Comparison of ENCODE assay signal across 1 cellular context in genomic region chr19:13880059-13880672, GRCh38.
A peak's percentile ranks its signal among the peaks of the same experiment; 100 is the strongest.
TF ChIP-seq lines count a peak whose summit lies in the region.

No MANE protein-coding gene starts in this region.

TF ChIP-seq in HepG2, 621 proteins besides CTCF, POLR2A, EP300 and RAD21 (continued from another document and continues in another):
- no peak for TF ChIP-seq ISX (CRISPR knock-in tag; conservative IDR thresholded peaks at IDR 0.05)
- no peak for TF ChIP-seq ZNF121 (CRISPR knock-in tag; IDR thresholded peaks at IDR 0.05)
- TF ChIP-seq NFKB2 (CRISPR knock-in tag; IDR thresholded peaks at IDR 0.05; ENCODE audit: borderline replicate concordance), result no peak; the same call in 1 of the 2 replicates
- TF ChIP-seq CBX5 (CRISPR knock-in tag; IDR thresholded peaks at IDR 0.05; ENCODE audit: borderline replicate concordance), result 0 out of 2 replicates have a peak, but pooled peaks have one; percentile 21
- no peak; the same call in 1 of the 2 replicates for TF ChIP-seq PPARG (CRISPR knock-in tag; conservative IDR thresholded peaks at IDR 0.05)
- no peak; the same call in 1 of the 2 replicates for TF ChIP-seq ZFP90 (CRISPR knock-in tag; IDR thresholded peaks at IDR 0.05; ENCODE audit: borderline replicate concordance)
- no peak; the same call in 1 of the 2 replicates for TF ChIP-seq HMG20A (CRISPR knock-in tag; IDR thresholded peaks at IDR 0.05; ENCODE audit: borderline replicate concordance)
- TF ChIP-seq SPEN (CRISPR knock-in tag; IDR thresholded peaks at IDR 0.05; ENCODE audit: low read depth), result no peak
- TF ChIP-seq JARID2 (CRISPR knock-in tag; IDR thresholded peaks at IDR 0.05; ENCODE audit: insufficient replicate concordance), result no peak
- peak; percentile 62; the same call in 1 of the 2 replicates for TF ChIP-seq ZNF788 (CRISPR knock-in tag; IDR thresholded peaks at IDR 0.05; ENCODE audit: borderline replicate concordance)
- no peak for TF ChIP-seq ZNF337 (CRISPR knock-in tag; IDR thresholded peaks at IDR 0.05; ENCODE audit: borderline replicate concordance, low read depth)
- no peak for TF ChIP-seq ZNF251 (CRISPR knock-in tag; IDR thresholded peaks at IDR 0.05)
- no peak for TF ChIP-seq ZNF274 (CRISPR knock-in tag; IDR thresholded peaks at IDR 0.05)
- TF ChIP-seq ZFP1 (CRISPR knock-in tag; IDR thresholded peaks at IDR 0.05), result 0 out of 2 replicates have a peak, but pooled peaks have one; percentile 60
- TF ChIP-seq ESRRA (CRISPR knock-in tag; IDR thresholded peaks at IDR 0.05; ENCODE audit: low read depth), result no peak; the same call in 1 of the 2 replicates
- no peak for TF ChIP-seq ZBTB43 (CRISPR knock-in tag; conservative IDR thresholded peaks at IDR 0.05)
- peak; percentile 65; the same call in 1 of the 2 replicates for TF ChIP-seq SOX5 (CRISPR knock-in tag; IDR thresholded peaks at IDR 0.05; ENCODE audit: borderline replicate concordance)
- no peak for TF ChIP-seq ZNF883 (CRISPR knock-in tag; IDR thresholded peaks at IDR 0.05; ENCODE audit: not compliant biosample characterization)
- TF ChIP-seq NBN (conservative IDR thresholded peaks at IDR 0.05), result no peak
- TF ChIP-seq ZNF124 (CRISPR knock-in tag; IDR thresholded peaks at IDR 0.05), result peak; percentile 90
- no peak for TF ChIP-seq ZNF660 (CRISPR knock-in tag; IDR thresholded peaks at IDR 0.05; ENCODE audit: borderline replicate concordance, low read depth)
- no peak for TF ChIP-seq ZNF530 (CRISPR knock-in tag; IDR thresholded peaks at IDR 0.05; ENCODE audit: low read depth)
- 0 out of 2 replicates have a peak, but pooled peaks have one; percentile 41 for TF ChIP-seq ZSCAN31 (CRISPR knock-in tag; IDR thresholded peaks at IDR 0.05; ENCODE audit: low read depth)
- no peak for TF ChIP-seq ZNF260 (CRISPR knock-in tag; IDR thresholded peaks at IDR 0.05; ENCODE audit: borderline replicate concordance, low read depth)
- peak; percentile 63 for TF ChIP-seq GATAD2A (CRISPR knock-in tag; IDR thresholded peaks at IDR 0.05)
- no peak for TF ChIP-seq ZFP41 (CRISPR knock-in tag; IDR thresholded peaks at IDR 0.05; ENCODE audit: borderline replicate concordance)
- TF ChIP-seq ZNF430 (CRISPR knock-in tag; IDR thresholded peaks at IDR 0.05), result no peak
- no peak for TF ChIP-seq HNF1A (IDR thresholded peaks at IDR 0.05; ENCODE audit: low read depth)
- TF ChIP-seq HNF1A (CRISPR knock-in tag; IDR thresholded peaks at IDR 0.05; ENCODE audit: borderline replicate concordance), result no peak
- peak; percentile 76 for TF ChIP-seq HDAC1 (CRISPR knock-in tag; IDR thresholded peaks at IDR 0.05)
- TF ChIP-seq NR0B2 (CRISPR knock-in tag; IDR thresholded peaks at IDR 0.05), result no peak
- TF ChIP-seq ZBTB4 (CRISPR knock-in tag; IDR thresholded peaks at IDR 0.05; ENCODE audit: borderline replicate concordance), result peak; percentile 38; the same call in 1 of the 2 replicates
- TF ChIP-seq KLF12 (CRISPR knock-in tag; IDR thresholded peaks at IDR 0.05; ENCODE audit: borderline replicate concordance), result no peak
- TF ChIP-seq NR1H2 (CRISPR knock-in tag; IDR thresholded peaks at IDR 0.05; ENCODE audit: borderline replicate concordance, low read depth), result 0 out of 2 replicates have a peak, but pooled peaks have one; percentile 36
- no peak for TF ChIP-seq ZFP36L1 (CRISPR knock-in tag; IDR thresholded peaks at IDR 0.05)
- TF ChIP-seq GLMP (CRISPR knock-in tag; IDR thresholded peaks at IDR 0.05; ENCODE audit: borderline replicate concordance), result no peak
- no peak for TF ChIP-seq FOXP4 (CRISPR knock-in tag; IDR thresholded peaks at IDR 0.05)
- no peak for TF ChIP-seq E2F2 (CRISPR knock-in tag; IDR thresholded peaks at IDR 0.05; ENCODE audit: borderline replicate concordance)
- TF ChIP-seq KLF15 (CRISPR knock-in tag; IDR thresholded peaks at IDR 0.05; ENCODE audit: borderline replicate concordance), result no peak; the same call in 1 of the 2 replicates
- TF ChIP-seq TEF (CRISPR knock-in tag; IDR thresholded peaks at IDR 0.05), result no peak
- TF ChIP-seq ZNF432 (CRISPR knock-in tag; IDR thresholded peaks at IDR 0.05; ENCODE audit: borderline replicate concordance), result no peak
- peak; percentile 83 for TF ChIP-seq ZSCAN9 (CRISPR knock-in tag; IDR thresholded peaks at IDR 0.05; ENCODE audit: borderline replicate concordance)
- peak; percentile 76; the same call in 1 of the 2 replicates for TF ChIP-seq BRF2 (CRISPR knock-in tag; IDR thresholded peaks at IDR 0.05)
- TF ChIP-seq NFIC (IDR thresholded peaks at IDR 0.05; ENCODE audit: low read length), result no peak
- TF ChIP-seq ATF1 (CRISPR knock-in tag; IDR thresholded peaks at IDR 0.05), result 0 out of 2 replicates have a peak, but pooled peaks have one; percentile 51
- no peak for TF ChIP-seq ZNF570 (CRISPR knock-in tag; IDR thresholded peaks at IDR 0.05; ENCODE audit: borderline replicate concordance)
- peak; percentile 92 for TF ChIP-seq ERF (CRISPR knock-in tag; IDR thresholded peaks at IDR 0.05)
- TF ChIP-seq MYC (CRISPR knock-in tag; IDR thresholded peaks at IDR 0.05; ENCODE audit: borderline replicate concordance), result peak; percentile 63; the same call in 1 of the 2 replicates
- TF ChIP-seq HINFP (CRISPR knock-in tag; IDR thresholded peaks at IDR 0.05; ENCODE audit: low read depth), result no peak
- TF ChIP-seq ATRX (CRISPR knock-in tag; IDR thresholded peaks at IDR 0.05; ENCODE audit: borderline replicate concordance), result no peak
- TF ChIP-seq HOXA3 (CRISPR knock-in tag; IDR thresholded peaks at IDR 0.05), result peak; percentile 62
